9 cellular contexts compared by ENCODE assay signal in genomic region chr5:17190242-17190778, GRCh38. TPM values are rescaled to one million over a fixed set of nuclear protein-coding genes. Genes with fewer than 3 reads are reported as not detected.
DNase-seq lines count a peak whose midpoint lies in the region; ATAC-seq and TF ChIP-seq lines count a peak whose summit lies in the region.
"Had no signal": no experiment of that assay in that cellular context is flagged by ENCODE, and none has a peak within 500 bp of the region (broad histone marks: within the 10 kb centered on the region; RNA-seq: fewer than 3 reads in every experiment).

No MANE protein-coding gene starts in this region.

- H3K27me3 Mint-ChIP-seq in naive thymus-derived CD4-positive, alpha-beta T cell: peaks cover 0 to 29% (median 11%) of the 10 kb centered on the region in 5 donors

- H3K4me1 ChIP-seq in naive thymus-derived CD4-positive, alpha-beta T cell (ENCODE audit: control insufficient read depth in 2 of 2, insufficient read depth in 2 of 2, low read length in 2 of 2): no peaks in the 10 kb centered on the region

- no peaks in the 10 kb centered on the region for H3K9me3 ChIP-seq in naive thymus-derived CD4-positive, alpha-beta T cell (ENCODE audit: control insufficient read depth in 2 of 3, low read length in 3 of 3)
- H3K9me3 ChIP-seq: BLaER1 had no signal

- H3K4me1 Mint-ChIP-seq in naive thymus-derived CD4-positive, alpha-beta T cell: peaks cover 0 to 7% (median 3%) of the 10 kb centered on the region in 7 donors

- DNase-seq in DMS153 treated with DMSO at 0.1 percent for 48 hours (lab: John Stamatoyannopoulos, UW; ENCODE audit: unreplicated experiment): peak; percentile 47
- DNase-seq in DMS153 (lab: John Stamatoyannopoulos, UW): no peak
- DNase-seq in Jurkat, Clone E6-1 (ENCODE audit: low read depth, low spot score): peak; percentile 38
- DNase-seq in RWPE1 (ENCODE audit: low spot score): peak; percentile 46
- peak; percentile 33 to 65 for DNase-seq in erythroblast (lab: John Stamatoyannopoulos, UW)
- DNase-seq in naive thymus-derived CD4-positive, alpha-beta T cell: peak in 5 of 9 donors; percentile 3 to 10 (median 8)

- TF ChIP-seq CTCF in RWPE1 (conservative IDR thresholded peaks at IDR 0.05; ENCODE audit: low read depth): peak; percentile 93

- H3K36me3 Mint-ChIP-seq in naive thymus-derived CD4-positive, alpha-beta T cell: no peaks in the 10 kb centered on the region

- POLR2A ChIA-PET in RWPE1 (lab: Yijun Ruan, JAX; ENCODE audit: low non-redundant PET): no interaction called here
- POLR2A ChIA-PET in naive thymus-derived CD4-positive, alpha-beta T cell (lab: Charles Lee): no interaction called here

- H3K4me3 ChIP-seq in Jurkat, Clone E6-1 (ENCODE audit: low read length): no peak overlapping the region
- no peak overlapping the region for H3K4me3 ChIP-seq in naive thymus-derived CD4-positive, alpha-beta T cell (ENCODE audit: low read length)
- H3K4me3 ChIP-seq: BLaER1 had no signal

- intact Hi-C loops in naive thymus-derived CD4-positive, alpha-beta T cell (cut with micrococcal nuclease): loop anchor here (1.0 to 10.0 kb wide), 3 partner anchors 256 to 1026 kb away; partner anchors contain the start of gene MYO10 (in 1 of the 2)

- no peak overlapping the region for H3K27ac Mint-ChIP-seq in naive thymus-derived CD4-positive, alpha-beta T cell

- no peak for TF ChIP-seq POLR2A in erythroblast (IDR thresholded peaks at IDR 0.05; ENCODE audit: low read length)

- H3K27me3 ChIP-seq in naive thymus-derived CD4-positive, alpha-beta T cell (ENCODE audit: control insufficient read depth in 2 of 2, insufficient read depth in 2 of 2, low read length in 2 of 2): no peaks in the 10 kb centered on the region
- H3K27me3 ChIP-seq: BLaER1 had no signal

- CTCF ChIA-PET in RWPE1 (lab: Yijun Ruan, JAX): interaction anchor here (0.6 to 2.6 kb wide), 43 partner anchors 10 to 1108 kb away, joined by 3 to 18 read pairs (median 4); no protein-coding TSS in a partner anchor
- CTCF ChIA-PET in naive thymus-derived CD4-positive, alpha-beta T cell (lab: Charles Lee): interaction anchor here (0.7 to 1.1 kb wide), 3 partner anchors 8 to 10 kb away, joined by 3 read pairs; no protein-coding TSS in a partner anchor

- no peak overlapping the region for H3K4me3 Mint-ChIP-seq in naive thymus-derived CD4-positive, alpha-beta T cell

- ATAC-seq in naive thymus-derived CD4-positive, alpha-beta T cell: peak; percentile 58
- ATAC-seq in HG03108 (IDR thresholded peaks at IDR 0.05; ENCODE audit: unreplicated experiment) (no peak), HG02763 (IDR thresholded peaks at IDR 0.05; ENCODE audit: unreplicated experiment) (no peak)

- H3K27ac ChIP-seq in RWPE1: no peak overlapping the region
- H3K27ac ChIP-seq in naive thymus-derived CD4-positive, alpha-beta T cell (ENCODE audit: low read depth, low read length): no peak overlapping the region
- H3K27ac ChIP-seq: BLaER1 had no signal

- H3K9me3 Mint-ChIP-seq in naive thymus-derived CD4-positive, alpha-beta T cell: peaks cover 0 to 2% (median 0%) of the 10 kb centered on the region in 11 donors

- H3K36me3 ChIP-seq in naive thymus-derived CD4-positive, alpha-beta T cell (ENCODE audit: control insufficient read depth in 2 of 3, insufficient read depth in 3 of 3, low read length in 3 of 3): no peaks in the 10 kb centered on the region
- H3K36me3 ChIP-seq: BLaER1 had no signal

RNA-seq across cellular contexts. Expression of gene BASP1, which starts 27.1 kb away (rescaled TPM):
- not detected for polyA plus RNA-seq in Jurkat, Clone E6-1 (2012; ENCODE audit: insufficient read depth, insufficient read length)
- total RNA-seq in naive thymus-derived CD4-positive, alpha-beta T cell: 1 to 10 TPM in 4 of 5 experiments, not detected in 1; 1.1 to 9.6 (median 2.6) TPM
- under 1 TPM; 0.23 to 0.24 TPM for polyA plus RNA-seq in naive thymus-derived CD4-positive, alpha-beta T cell
